Comparison of ENCODE assay signal across 8 cellular contexts in genomic region chr20:35093245-35093884, GRCh38. TPM values are rescaled to one million over a fixed set of nuclear protein-coding genes. Genes with fewer than 3 reads are reported as not detected.
DNase-seq lines count a peak whose midpoint lies in the region; ATAC-seq and TF ChIP-seq lines count a peak whose summit lies in the region.

No MANE protein-coding gene starts in this region.

- H3K27ac ChIP-seq in heart left ventricle: peak overlapping the region; percentile 76 to 97 (median 92)
- H3K27ac ChIP-seq in esophagus muscularis mucosa (replicated peaks in 1 of 4): peak overlapping the region; percentile 93 to 97 (median 95)
- H3K27ac ChIP-seq in rectal smooth muscle tissue (ENCODE audit: low read depth, low read length): peak overlapping the region; percentile 35

- CTCF ChIA-PET in activated B cell treated with CpG ODN at 0.5 μM for 24 hours (lab: Charles Lee): interaction anchor here (4.1 kb wide), 1 partner anchor 116 kb away, joined by 37 read pairs; no protein-coding TSS in a partner anchor

- H3K4me3 Mint-ChIP-seq in activated B cell treated with CpG ODN at 0.5 μM for 24 hours: peak overlapping the region; percentile 95

- peaks cover 42% of the 10 kb centered on the region for H3K4me1 Mint-ChIP-seq in activated B cell treated with CpG ODN at 0.5 μM for 24 hours

- 79 to 86% (median 80%) methylated on average over 8 of the region's 8 CpGs for WGBS in heart left ventricle, 4 donors
- 86% methylated on average over 8 of the region's 8 CpGs for WGBS in esophagus muscularis mucosa

- no peak for TF ChIP-seq EP300 in esophagus muscularis mucosa (IDR thresholded peaks at IDR 0.05)

- peaks cover 4 to 41% (median 29%) of the 10 kb centered on the region in 12 donors for H3K4me1 ChIP-seq in heart left ventricle
- peaks cover 34 to 52% (median 44%) of the 10 kb centered on the region in 4 donors for H3K4me1 ChIP-seq in esophagus muscularis mucosa
- H3K4me1 ChIP-seq in rectal smooth muscle tissue (ENCODE audit: control insufficient read depth, insufficient read depth, low read length): peaks cover 12% of the 10 kb centered on the region

- H3K27me3 Mint-ChIP-seq in activated B cell treated with CpG ODN at 0.5 μM for 24 hours: no peaks in the 10 kb centered on the region

- intact Hi-C loops in heart left ventricle (cut with DNase I) (loop anchor here in 7 of 10 donors (2.0 to 10.0 kb wide), 9 partner anchors 54 to 259 kb away; partner anchors contain the start of genes GGT7 (in 5 of the 7), ACSS2 (in 2 of the 7), EDEM2 (in 2 of the 7) and GSS (in 1 of the 7)), Right ventricle myocardium superior (cut with DNase I) (no loop called here), activated B cell treated with CpG ODN at 0.5 μM for 24 hours (cut with micrococcal nuclease) (loop anchor here (2.0 to 5.0 kb wide), 6 partner anchors 139 to 1283 kb away; partner anchors contain the start of genes CHMP4B, GSS, MYH7B and NCOA6), esophagus muscularis mucosa (cut with DNase I) (loop anchor here (5.0 kb wide), 1 partner anchor 221 kb away; the partner anchor contains the start of gene GGT7)

- POLR2A ChIA-PET in activated B cell treated with CpG ODN at 0.5 μM for 24 hours (lab: Charles Lee): interaction anchor here (1.5 to 1.7 kb wide), 2 partner anchors 23 to 649 kb away, joined by 6 read pairs; partner anchors contain the start of gene RBM39

- H3K36me3 Mint-ChIP-seq in activated B cell treated with CpG ODN at 0.5 μM for 24 hours (ENCODE audit: low read depth): peaks cover 9% of the 10 kb centered on the region

- TF ChIP-seq POLR2A in heart left ventricle (IDR thresholded peaks at IDR 0.05): no peak
- TF ChIP-seq POLR2A in esophagus muscularis mucosa (IDR thresholded peaks at IDR 0.05; ENCODE audit: low read depth): no peak

- ATAC-seq in heart left ventricle (no peak), Right ventricle myocardium superior (ENCODE audit: poor library complexity) (no peak), activated B cell treated with CpG ODN at 0.5 μM for 24 hours (ENCODE audit: low read depth) (no peak)

- H3K9me3 ChIP-seq in heart left ventricle (no peaks in the 10 kb centered on the region), esophagus muscularis mucosa (no peaks in the 10 kb centered on the region)

- H3K27ac Mint-ChIP-seq in activated B cell treated with CpG ODN at 0.5 μM for 24 hours: peak overlapping the region; percentile 91

- DNase-seq in heart left ventricle (no peak), Right ventricle myocardium superior (no peak), activated B cell treated with CpG ODN at 0.5 μM for 24 hours (no peak), esophagus muscularis mucosa (ENCODE audit: extremely low spot score) (no peak), NCI-H526 (lab: John Stamatoyannopoulos, UW) (no peak), iPS-NIHi11 (ENCODE audit: low spot score) (no peak), NCI-H2029 (lab: John Stamatoyannopoulos, UW) (no peak)

- H3K36me3 ChIP-seq in heart left ventricle (peaks cover 0 to 15% (median 9%) of the 10 kb centered on the region in 9 donors), esophagus muscularis mucosa (peaks cover 0 to 10% (median 7%) of the 10 kb centered on the region in 4 donors), rectal smooth muscle tissue (ENCODE audit: control insufficient read depth, insufficient read depth, low read length) (no peaks in the 10 kb centered on the region)

- H3K4me3 ChIP-seq in heart left ventricle (peak overlapping the region in 10 of 12 donors; percentile 73 to 97 (median 86)), esophagus muscularis mucosa (peak overlapping the region; percentile 91 to 99 (median 96)), rectal smooth muscle tissue (ENCODE audit: low read length) (peak overlapping the region; percentile 97)

- no peak overlapping the region for H3K9ac ChIP-seq in rectal smooth muscle tissue (ENCODE audit: low read length)

- H3K27me3 ChIP-seq in heart left ventricle: no peaks in the 10 kb centered on the region
- H3K27me3 ChIP-seq in esophagus muscularis mucosa: no peaks in the 10 kb centered on the region
- no peaks in the 10 kb centered on the region for H3K27me3 ChIP-seq in rectal smooth muscle tissue (ENCODE audit: control insufficient read depth, insufficient read depth, low read length)

- H3K9me3 Mint-ChIP-seq in activated B cell treated with CpG ODN at 0.5 μM for 24 hours: no peaks in the 10 kb centered on the region

- TF ChIP-seq CTCF in heart left ventricle (IDR thresholded peaks at IDR 0.05): no peak
- no peak for TF ChIP-seq CTCF in activated B cell treated with CpG ODN at 0.5 μM for 24 hours (IDR thresholded peaks at IDR 0.05)
- TF ChIP-seq CTCF in esophagus muscularis mucosa (IDR thresholded peaks at IDR 0.05): no peak

RNA-seq across cellular contexts. Expression of gene TRPC4AP, which starts 0.8 kb away (rescaled TPM):
- 10 to 100 TPM; 31.5 to 51.8 (median 38.6) TPM for total RNA-seq in heart left ventricle
- 10 to 100 TPM; 21.2 to 42.7 TPM for polyA plus RNA-seq in heart left ventricle
- total RNA-seq in Right ventricle myocardium superior: 33.8 TPM
- total RNA-seq in activated B cell treated with CpG ODN at 0.5 μM for 24 hours: 58.3 and 60.2 TPM in 2 replicates
- total RNA-seq in esophagus muscularis mucosa: 10 to 100 TPM; 44.1 to 58.2 (median 52.1) TPM

RNA-seq across cellular contexts. Expression of gene EDEM2, which starts 53.8 kb away (rescaled TPM):
- total RNA-seq in heart left ventricle (10 to 100 TPM in 8 of 9 donors, 1 to 10 TPM in 1; 9.5 to 30.3 (median 14.4) TPM), Right ventricle myocardium superior (9.1 TPM), activated B cell treated with CpG ODN at 0.5 μM for 24 hours (23.0 and 24.4 TPM in 2 replicates), esophagus muscularis mucosa (10 to 100 TPM; 13.3 to 20.3 (median 14.6) TPM)
- 10 to 100 TPM in 1 of 2 donors, 1 to 10 TPM in 1; 6.0 to 29.7 TPM for polyA plus RNA-seq in heart left ventricle

Comparison
In these comparisons a context has a peak if more than half of its experiments do, and no peak if none do; other contexts are left out.
1. H3K27ac ChIP-seq: peak in every context shown above with its lines; median percentile 95 in esophagus muscularis mucosa; 92 in heart left ventricle; 35 in rectal smooth muscle tissue.